9 cellular contexts compared by ENCODE assay signal in genomic region chr9:88747768-88748167, GRCh38.
DNase-seq lines count a peak whose midpoint lies in the region; TF ChIP-seq lines count a peak whose summit lies in the region.
"Had no signal": no experiment of that assay in that cellular context is flagged by ENCODE, and none has a peak within 500 bp of the region (broad histone marks: within the 10 kb centered on the region; RNA-seq: fewer than 3 reads in every experiment).

No MANE protein-coding gene starts in this region.

- H3K36me3 ChIP-seq in hepatocyte (replicated peaks; ENCODE audit: insufficient read depth, low read depth) (no peaks in the 10 kb centered on the region), uterus (no peaks in the 10 kb centered on the region)

- WGBS in hepatocyte (ENCODE audit: low lambda C conversion rate, missing lambda C conversion rate) = 26% methylated on average over 5 of the region's 5 CpGs

- H4K20me1 ChIP-seq in hepatocyte (ENCODE audit: insufficient read depth, poor library complexity, severe bottlenecking) = no peaks in the 10 kb centered on the region

- DNase-seq in SIG-M5 treated with dmso at 0.1 percent for 504 hours (lab: John Stamatoyannopoulos, UW; ENCODE audit: unreplicated experiment) (peak; percentile 27), SIG-M5 (lab: John Stamatoyannopoulos, UW) (no peak), amniotic epithelial cell (ENCODE audit: low read depth) (peak; percentile 95), hepatocyte (ENCODE audit: low spot score) (peak; percentile 83), uterus (peak; percentile 57 to 74), NCI-H774 (lab: John Stamatoyannopoulos, UW) (no peak), OCI-M2 (lab: John Stamatoyannopoulos, UW; ENCODE audit: unreplicated experiment) (no peak)
- DNase-seq in stimulated activated CD4-positive, alpha-beta T cell treated with anti-CD3 and anti-CD28 coated beads, Interleukin-4, amount 100 ng/mL, for 4 hours = no peak

- intact Hi-C loops in uterus (cut with DNase I; ENCODE audit: low total_unique reads) = loop anchor here (5.0 kb wide), 1 partner anchor 250 kb away; no protein-coding TSS in a partner anchor

- no peak overlapping the region for H2AFZ ChIP-seq in hepatocyte

- peaks cover 55% of the 10 kb centered on the region for H3K4me1 ChIP-seq in hepatocyte (ENCODE audit: insufficient read depth)
- peaks cover 4 to 8% of the 10 kb centered on the region in 2 donors for H3K4me1 ChIP-seq in uterus

- H3K79me2 ChIP-seq in hepatocyte = no peaks in the 10 kb centered on the region

- H3K4me3 ChIP-seq in hepatocyte (no peak overlapping the region), uterus (no peak overlapping the region)

- TF ChIP-seq CTCF in hepatocyte (IDR thresholded peaks at IDR 0.05; ENCODE audit: poor library complexity) (no peak), uterus (IDR thresholded peaks at IDR 0.05) (no peak)

- H3K4me2 ChIP-seq in hepatocyte = peak overlapping the region; percentile 26

- no peaks in the 10 kb centered on the region for H3K9me2 ChIP-seq in hepatocyte (replicated peaks; ENCODE audit: insufficient read depth)

- no peaks in the 10 kb centered on the region for H3K9me3 ChIP-seq in hepatocyte (ENCODE audit: low read depth)
- H3K9me3 ChIP-seq in uterus = no peaks in the 10 kb centered on the region

- peak overlapping the region; percentile 86 for H3K27ac ChIP-seq in hepatocyte
- H3K27ac ChIP-seq in uterus = peak overlapping the region; percentile 50 to 62
- H3K27ac ChIP-seq: 22Rv1 had no signal

- TF ChIP-seq POLR2A in uterus (IDR thresholded peaks at IDR 0.05) = no peak

- H3K27me3 ChIP-seq in hepatocyte (no peaks in the 10 kb centered on the region), uterus (no peaks in the 10 kb centered on the region)

Comparison
In these comparisons a context has a peak if more than half of its experiments do, and no peak if none do; other contexts are left out.
1. DNase-seq: peak in SIG-M5 treated with dmso at 0.1 percent for 504 hours (single experiment), amniotic epithelial cell (single experiment), hepatocyte (single experiment) and uterus (2 of 2); none in SIG-M5 (single experiment), NCI-H774 (single experiment), OCI-M2 (single experiment) and stimulated activated CD4-positive, alpha-beta T cell treated with anti-CD3 and anti-CD28 coated beads, Interleukin-4, amount 100 ng/mL, for 4 hours (0 of 2).